In genomic region chr2:207632575-207633492, GRCh38 we compare ENCODE assay signal across 1 cellular context.
TF ChIP-seq lines count a peak whose summit lies in the region.

No MANE protein-coding gene starts in this region.

TF ChIP-seq in IMR-90, 13 proteins besides CTCF, POLR2A, EP300 and RAD21 (continued from another document):
- TF ChIP-seq SMC3 (IDR thresholded peaks at IDR 0.05; ENCODE audit: low read depth, low read length): no peak
